ENCODE assay signal across 1 cellular context in genomic region chr10:117622471-117623184, GRCh38.
TF ChIP-seq lines count a peak whose summit lies in the region.

No MANE protein-coding gene starts in this region.

TF ChIP-seq in GM12878, 131 proteins besides CTCF, POLR2A, EP300 and RAD21 (continued from another document and continues in another):
- TF ChIP-seq ZBTB11 (CRISPR knock-in tag; IDR thresholded peaks at IDR 0.05): no peak
- TF ChIP-seq BCL3 (IDR thresholded peaks at IDR 0.05; ENCODE audit: borderline replicate concordance, insufficient read depth, low read depth, low read length, poor library complexity, severe bottlenecking): no peak
- TF ChIP-seq SMAD1 (IDR thresholded peaks at IDR 0.05; ENCODE audit: low read depth, partially characterized antibody): no peak
- no peak for TF ChIP-seq PRDM15 (CRISPR knock-in tag; IDR thresholded peaks at IDR 0.05)
- no peak for TF ChIP-seq JUND (IDR thresholded peaks at IDR 0.05; ENCODE audit: low read depth, low read length)
- TF ChIP-seq ZBTB4 (CRISPR knock-in tag; IDR thresholded peaks at IDR 0.05): no peak
- TF ChIP-seq SKIL (IDR thresholded peaks at IDR 0.05; ENCODE audit: low read depth, poor library complexity, severe bottlenecking): peak; percentile 17
- TF ChIP-seq SUPT20H (IDR thresholded peaks at IDR 0.05; ENCODE audit: borderline replicate concordance, control insufficient read depth, low read depth, low read length): no peak
- TF ChIP-seq NRF1 (conservative IDR thresholded peaks at IDR 0.05; ENCODE audit: low read depth, low read length): no peak
- no peak for TF ChIP-seq ZNF274 (IDR thresholded peaks at IDR 0.05; ENCODE audit: insufficient read depth, insufficient read length)
- no peak for TF ChIP-seq PKNOX1 (IDR thresholded peaks at IDR 0.05)
- TF ChIP-seq IKZF2 (IDR thresholded peaks at IDR 0.05): peak; percentile 76 to 77; a peak in 3 of 4 replicates
- TF ChIP-seq NR2C2 (IDR thresholded peaks at IDR 0.05; ENCODE audit: borderline replicate concordance, control insufficient read depth, insufficient read length, low read depth): no peak
- no peak for TF ChIP-seq RB1 (IDR thresholded peaks at IDR 0.05; ENCODE audit: borderline replicate concordance)
- no peak for TF ChIP-seq SMAD5 (IDR thresholded peaks at IDR 0.05; ENCODE audit: low read depth)
- TF ChIP-seq CUX1 (IDR thresholded peaks at IDR 0.05; ENCODE audit: insufficient replicate concordance, low read depth, low read length): no peak
- no peak for TF ChIP-seq GABPA (IDR thresholded peaks at IDR 0.05; ENCODE audit: low read depth)
- peak; percentile 90 for TF ChIP-seq ATF7 (IDR thresholded peaks at IDR 0.05; ENCODE audit: low read depth)
- TF ChIP-seq E2F4 (IDR thresholded peaks at IDR 0.05; ENCODE audit: low read depth, low read length): no peak
- TF ChIP-seq SMC3 (IDR thresholded peaks at IDR 0.05; ENCODE audit: borderline replicate concordance, low read length): no peak
- no peak for TF ChIP-seq SIX5 (IDR thresholded peaks at IDR 0.05; ENCODE audit: low read depth, low read length, severe bottlenecking)
- no peak for TF ChIP-seq ZBTB33 (IDR thresholded peaks at IDR 0.05)
- TF ChIP-seq MEF2A (IDR thresholded peaks at IDR 0.05; ENCODE audit: insufficient read depth, low read depth, low read length): no peak
- TF ChIP-seq CBX3 (IDR thresholded peaks at IDR 0.05; ENCODE audit: borderline replicate concordance, low read depth): no peak
- TF ChIP-seq PAX8 (IDR thresholded peaks at IDR 0.05): no peak
- TF ChIP-seq NBN (IDR thresholded peaks at IDR 0.05): no peak; the same call in 1 of the 2 replicates
